1 cellular context compared by ENCODE assay signal in the genomic region with DNA sequence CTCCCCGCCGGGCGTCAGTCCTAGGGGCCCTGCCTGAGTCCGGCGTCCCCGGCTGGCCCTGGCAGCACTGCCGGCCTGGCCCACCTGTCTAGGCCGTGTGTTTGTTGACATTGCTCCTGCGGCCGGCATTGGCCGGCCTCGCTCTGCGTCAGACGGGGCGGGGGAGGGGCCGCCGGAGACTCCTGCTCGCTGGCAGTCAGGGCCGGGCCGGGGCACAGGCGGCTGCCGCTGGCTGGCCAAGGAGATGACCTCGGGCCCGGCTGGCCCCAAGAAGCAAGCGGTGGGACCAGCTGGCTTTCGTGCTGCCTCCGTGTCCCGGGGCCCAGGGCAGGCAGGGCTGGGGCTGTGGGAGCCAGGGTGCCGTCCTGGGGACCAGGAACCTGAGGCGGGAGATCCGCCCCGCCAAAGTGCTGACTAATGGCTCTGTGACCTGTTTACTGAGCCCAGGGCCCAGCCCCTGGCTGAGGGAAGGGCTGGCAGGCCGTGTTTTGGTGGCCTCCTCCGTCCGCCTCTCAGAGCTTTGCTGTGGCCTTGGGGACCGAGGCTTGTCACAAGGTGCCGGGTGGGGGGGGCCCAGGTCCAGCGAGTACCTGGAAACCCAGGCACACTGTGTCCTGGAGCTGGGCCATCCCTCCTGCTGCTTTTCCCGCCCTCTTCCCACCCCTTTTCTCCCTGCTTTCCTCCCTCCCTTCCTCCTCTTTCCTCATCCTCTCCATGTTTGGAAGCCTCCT.
A peak's percentile ranks its signal among the peaks of the same experiment; 100 is the strongest.
TF ChIP-seq lines count a peak whose summit lies in the region.

No MANE protein-coding gene starts in this region.

TF ChIP-seq in WTC11, 78 proteins besides CTCF, POLR2A, EP300 and RAD21 (continued from another document):
- TF ChIP-seq, protein P1, sequence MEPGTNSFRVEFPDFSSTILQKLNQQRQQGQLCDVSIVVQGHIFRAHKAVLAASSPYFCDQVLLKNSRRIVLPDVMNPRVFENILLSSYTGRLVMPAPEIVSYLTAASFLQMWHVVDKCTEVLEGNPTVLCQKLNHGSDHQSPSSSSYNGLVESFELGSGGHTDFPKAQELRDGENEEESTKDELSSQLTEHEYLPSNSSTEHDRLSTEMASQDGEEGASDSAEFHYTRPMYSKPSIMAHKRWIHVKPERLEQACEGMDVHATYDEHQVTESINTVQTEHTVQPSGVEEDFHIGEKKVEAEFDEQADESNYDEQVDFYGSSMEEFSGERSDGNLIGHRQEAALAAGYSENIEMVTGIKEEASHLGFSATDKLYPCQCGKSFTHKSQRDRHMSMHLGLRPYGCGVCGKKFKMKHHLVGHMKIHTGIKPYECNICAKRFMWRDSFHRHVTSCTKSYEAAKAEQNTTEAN (CRISPR knock-in tag; IDR thresholded peaks at IDR 0.05) = no peak
- TF ChIP-seq SMAD4 (CRISPR knock-in tag; IDR thresholded peaks at IDR 0.05) (no peak), ZNF263 (CRISPR knock-in tag; IDR thresholded peaks at IDR 0.05; ENCODE audit: low read depth) (no peak), CBFB (CRISPR knock-in tag; IDR thresholded peaks at IDR 0.05; ENCODE audit: low read depth) (no peak), NR3C1 (CRISPR knock-in tag; conservative IDR thresholded peaks at IDR 0.05; ENCODE audit: low read depth) (no peak), GABPB1 (CRISPR knock-in tag; IDR thresholded peaks at IDR 0.05) (peak; percentile 77), FOXJ3 (CRISPR knock-in tag; IDR thresholded peaks at IDR 0.05; ENCODE audit: borderline replicate concordance) (no peak), JAZF1 (CRISPR knock-in tag; IDR thresholded peaks at IDR 0.05) (no peak), MXD4 (CRISPR knock-in tag; IDR thresholded peaks at IDR 0.05; ENCODE audit: borderline replicate concordance) (no peak), RELA (CRISPR knock-in tag; IDR thresholded peaks at IDR 0.05; ENCODE audit: borderline replicate concordance) (no peak), GTF2I (CRISPR knock-in tag; conservative IDR thresholded peaks at IDR 0.05) (no peak), KAT7 (CRISPR knock-in tag; IDR thresholded peaks at IDR 0.05; ENCODE audit: borderline replicate concordance) (no peak), SMAD3 (CRISPR knock-in tag; IDR thresholded peaks at IDR 0.05; ENCODE audit: borderline replicate concordance) (no peak), MYBL2 (CRISPR knock-in tag; IDR thresholded peaks at IDR 0.05) (no peak), ZNF396 (CRISPR knock-in tag; IDR thresholded peaks at IDR 0.05; ENCODE audit: borderline replicate concordance) (no peak), NFE2L1 (CRISPR knock-in tag; IDR thresholded peaks at IDR 0.05) (peak; percentile 78), ZNF121 (CRISPR knock-in tag; IDR thresholded peaks at IDR 0.05) (peak; percentile 91)
- TF ChIP-seq, protein P2, sequence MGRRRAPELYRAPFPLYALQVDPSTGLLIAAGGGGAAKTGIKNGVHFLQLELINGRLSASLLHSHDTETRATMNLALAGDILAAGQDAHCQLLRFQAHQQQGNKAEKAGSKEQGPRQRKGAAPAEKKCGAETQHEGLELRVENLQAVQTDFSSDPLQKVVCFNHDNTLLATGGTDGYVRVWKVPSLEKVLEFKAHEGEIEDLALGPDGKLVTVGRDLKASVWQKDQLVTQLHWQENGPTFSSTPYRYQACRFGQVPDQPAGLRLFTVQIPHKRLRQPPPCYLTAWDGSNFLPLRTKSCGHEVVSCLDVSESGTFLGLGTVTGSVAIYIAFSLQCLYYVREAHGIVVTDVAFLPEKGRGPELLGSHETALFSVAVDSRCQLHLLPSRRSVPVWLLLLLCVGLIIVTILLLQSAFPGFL (CRISPR knock-in tag; IDR thresholded peaks at IDR 0.05; ENCODE audit: borderline replicate concordance) = no peak
- TF ChIP-seq, protein P3, sequence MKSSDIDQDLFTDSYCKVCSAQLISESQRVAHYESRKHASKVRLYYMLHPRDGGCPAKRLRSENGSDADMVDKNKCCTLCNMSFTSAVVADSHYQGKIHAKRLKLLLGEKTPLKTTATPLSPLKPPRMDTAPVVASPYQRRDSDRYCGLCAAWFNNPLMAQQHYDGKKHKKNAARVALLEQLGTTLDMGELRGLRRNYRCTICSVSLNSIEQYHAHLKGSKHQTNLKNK (CRISPR knock-in tag; IDR thresholded peaks at IDR 0.05) = no peak
- TF ChIP-seq, protein P4, sequence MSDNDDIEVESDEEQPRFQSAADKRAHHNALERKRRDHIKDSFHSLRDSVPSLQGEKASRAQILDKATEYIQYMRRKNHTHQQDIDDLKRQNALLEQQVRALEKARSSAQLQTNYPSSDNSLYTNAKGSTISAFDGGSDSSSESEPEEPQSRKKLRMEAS (CRISPR knock-in tag; IDR thresholded peaks at IDR 0.05) = peak; percentile 87
- TF ChIP-seq, protein P5, sequence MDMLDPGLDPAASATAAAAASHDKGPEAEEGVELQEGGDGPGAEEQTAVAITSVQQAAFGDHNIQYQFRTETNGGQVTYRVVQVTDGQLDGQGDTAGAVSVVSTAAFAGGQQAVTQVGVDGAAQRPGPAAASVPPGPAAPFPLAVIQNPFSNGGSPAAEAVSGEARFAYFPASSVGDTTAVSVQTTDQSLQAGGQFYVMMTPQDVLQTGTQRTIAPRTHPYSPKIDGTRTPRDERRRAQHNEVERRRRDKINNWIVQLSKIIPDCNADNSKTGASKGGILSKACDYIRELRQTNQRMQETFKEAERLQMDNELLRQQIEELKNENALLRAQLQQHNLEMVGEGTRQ (CRISPR knock-in tag; IDR thresholded peaks at IDR 0.05) = no peak
- TF ChIP-seq, protein P6, sequence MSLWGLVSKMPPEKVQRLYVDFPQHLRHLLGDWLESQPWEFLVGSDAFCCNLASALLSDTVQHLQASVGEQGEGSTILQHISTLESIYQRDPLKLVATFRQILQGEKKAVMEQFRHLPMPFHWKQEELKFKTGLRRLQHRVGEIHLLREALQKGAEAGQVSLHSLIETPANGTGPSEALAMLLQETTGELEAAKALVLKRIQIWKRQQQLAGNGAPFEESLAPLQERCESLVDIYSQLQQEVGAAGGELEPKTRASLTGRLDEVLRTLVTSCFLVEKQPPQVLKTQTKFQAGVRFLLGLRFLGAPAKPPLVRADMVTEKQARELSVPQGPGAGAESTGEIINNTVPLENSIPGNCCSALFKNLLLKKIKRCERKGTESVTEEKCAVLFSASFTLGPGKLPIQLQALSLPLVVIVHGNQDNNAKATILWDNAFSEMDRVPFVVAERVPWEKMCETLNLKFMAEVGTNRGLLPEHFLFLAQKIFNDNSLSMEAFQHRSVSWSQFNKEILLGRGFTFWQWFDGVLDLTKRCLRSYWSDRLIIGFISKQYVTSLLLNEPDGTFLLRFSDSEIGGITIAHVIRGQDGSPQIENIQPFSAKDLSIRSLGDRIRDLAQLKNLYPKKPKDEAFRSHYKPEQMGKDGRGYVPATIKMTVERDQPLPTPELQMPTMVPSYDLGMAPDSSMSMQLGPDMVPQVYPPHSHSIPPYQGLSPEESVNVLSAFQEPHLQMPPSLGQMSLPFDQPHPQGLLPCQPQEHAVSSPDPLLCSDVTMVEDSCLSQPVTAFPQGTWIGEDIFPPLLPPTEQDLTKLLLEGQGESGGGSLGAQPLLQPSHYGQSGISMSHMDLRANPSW (CRISPR knock-in tag; conservative IDR thresholded peaks at IDR 0.05; ENCODE audit: low read depth) = no peak
- TF ChIP-seq, protein P7, sequence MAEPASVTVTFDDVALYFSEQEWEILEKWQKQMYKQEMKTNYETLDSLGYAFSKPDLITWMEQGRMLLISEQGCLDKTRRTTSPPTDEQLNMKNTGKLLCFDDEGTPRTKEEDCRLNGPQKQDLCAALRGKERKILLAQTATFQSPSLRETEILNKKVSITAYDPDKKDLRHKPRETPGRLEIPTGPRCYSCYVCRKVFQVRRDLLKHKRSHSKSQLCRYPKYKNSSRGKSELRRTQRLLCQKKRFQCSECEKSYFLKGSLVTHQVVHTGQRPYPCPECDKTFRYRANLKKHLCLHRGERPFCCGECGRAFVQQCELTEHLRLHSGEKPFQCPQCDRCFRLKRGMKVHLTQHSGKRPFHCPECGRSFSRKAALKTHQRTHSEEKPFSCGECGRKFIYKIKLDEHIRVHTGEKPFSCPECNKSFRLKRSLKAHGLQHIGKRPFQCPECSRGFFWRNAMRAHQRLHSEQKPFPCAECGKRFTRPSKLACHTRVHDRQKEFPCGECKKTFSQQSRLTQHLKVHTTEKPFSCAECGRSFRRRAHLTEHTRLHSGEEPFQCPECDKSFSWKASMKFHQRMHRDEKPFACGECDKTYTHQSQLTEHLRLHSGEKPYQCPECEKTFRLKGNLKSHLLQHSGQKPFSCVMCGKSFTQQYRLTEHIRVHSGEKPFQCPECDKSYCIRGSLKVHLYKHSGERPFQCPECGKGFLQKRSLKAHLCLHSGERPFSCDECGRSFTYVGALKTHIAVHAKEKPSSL (CRISPR knock-in tag; conservative IDR thresholded peaks at IDR 0.05) = no peak
- TF ChIP-seq, protein P8, sequence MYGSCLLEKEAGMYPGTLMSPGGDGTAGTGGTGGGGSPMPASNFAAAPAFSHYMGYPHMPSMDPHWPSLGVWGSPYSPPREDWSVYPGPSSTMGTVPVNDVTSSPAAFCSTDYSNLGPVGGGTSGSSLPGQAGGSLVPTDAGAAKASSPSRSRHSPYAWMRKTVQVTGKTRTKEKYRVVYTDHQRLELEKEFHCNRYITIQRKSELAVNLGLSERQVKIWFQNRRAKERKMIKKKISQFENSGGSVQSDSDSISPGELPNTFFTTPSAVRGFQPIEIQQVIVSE (CRISPR knock-in tag; IDR thresholded peaks at IDR 0.05; ENCODE audit: borderline replicate concordance) = no peak
- TF ChIP-seq, protein P9, sequence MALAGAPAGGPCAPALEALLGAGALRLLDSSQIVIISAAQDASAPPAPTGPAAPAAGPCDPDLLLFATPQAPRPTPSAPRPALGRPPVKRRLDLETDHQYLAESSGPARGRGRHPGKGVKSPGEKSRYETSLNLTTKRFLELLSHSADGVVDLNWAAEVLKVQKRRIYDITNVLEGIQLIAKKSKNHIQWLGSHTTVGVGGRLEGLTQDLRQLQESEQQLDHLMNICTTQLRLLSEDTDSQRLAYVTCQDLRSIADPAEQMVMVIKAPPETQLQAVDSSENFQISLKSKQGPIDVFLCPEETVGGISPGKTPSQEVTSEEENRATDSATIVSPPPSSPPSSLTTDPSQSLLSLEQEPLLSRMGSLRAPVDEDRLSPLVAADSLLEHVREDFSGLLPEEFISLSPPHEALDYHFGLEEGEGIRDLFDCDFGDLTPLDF (CRISPR knock-in tag; IDR thresholded peaks at IDR 0.05) = no peak
- TF ChIP-seq, protein P10, sequence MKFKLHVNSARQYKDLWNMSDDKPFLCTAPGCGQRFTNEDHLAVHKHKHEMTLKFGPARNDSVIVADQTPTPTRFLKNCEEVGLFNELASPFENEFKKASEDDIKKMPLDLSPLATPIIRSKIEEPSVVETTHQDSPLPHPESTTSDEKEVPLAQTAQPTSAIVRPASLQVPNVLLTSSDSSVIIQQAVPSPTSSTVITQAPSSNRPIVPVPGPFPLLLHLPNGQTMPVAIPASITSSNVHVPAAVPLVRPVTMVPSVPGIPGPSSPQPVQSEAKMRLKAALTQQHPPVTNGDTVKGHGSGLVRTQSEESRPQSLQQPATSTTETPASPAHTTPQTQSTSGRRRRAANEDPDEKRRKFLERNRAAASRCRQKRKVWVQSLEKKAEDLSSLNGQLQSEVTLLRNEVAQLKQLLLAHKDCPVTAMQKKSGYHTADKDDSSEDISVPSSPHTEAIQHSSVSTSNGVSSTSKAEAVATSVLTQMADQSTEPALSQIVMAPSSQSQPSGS (CRISPR knock-in tag; IDR thresholded peaks at IDR 0.05; ENCODE audit: borderline replicate concordance, low read depth) = no peak
- TF ChIP-seq, protein P11, sequence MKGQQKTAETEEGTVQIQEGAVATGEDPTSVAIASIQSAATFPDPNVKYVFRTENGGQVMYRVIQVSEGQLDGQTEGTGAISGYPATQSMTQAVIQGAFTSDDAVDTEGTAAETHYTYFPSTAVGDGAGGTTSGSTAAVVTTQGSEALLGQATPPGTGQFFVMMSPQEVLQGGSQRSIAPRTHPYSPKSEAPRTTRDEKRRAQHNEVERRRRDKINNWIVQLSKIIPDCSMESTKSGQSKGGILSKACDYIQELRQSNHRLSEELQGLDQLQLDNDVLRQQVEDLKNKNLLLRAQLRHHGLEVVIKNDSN (CRISPR knock-in tag; IDR thresholded peaks at IDR 0.05) = peak; percentile 40; the same call in 1 of the 2 replicates
- TF ChIP-seq, protein P12, sequence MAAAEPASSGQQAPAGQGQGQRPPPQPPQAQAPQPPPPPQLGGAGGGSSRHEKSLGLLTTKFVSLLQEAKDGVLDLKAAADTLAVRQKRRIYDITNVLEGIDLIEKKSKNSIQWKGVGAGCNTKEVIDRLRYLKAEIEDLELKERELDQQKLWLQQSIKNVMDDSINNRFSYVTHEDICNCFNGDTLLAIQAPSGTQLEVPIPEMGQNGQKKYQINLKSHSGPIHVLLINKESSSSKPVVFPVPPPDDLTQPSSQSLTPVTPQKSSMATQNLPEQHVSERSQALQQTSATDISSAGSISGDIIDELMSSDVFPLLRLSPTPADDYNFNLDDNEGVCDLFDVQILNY (CRISPR knock-in tag; IDR thresholded peaks at IDR 0.05) = peak; percentile 32; the same call in 1 of the 2 replicates
- TF ChIP-seq, protein P13, sequence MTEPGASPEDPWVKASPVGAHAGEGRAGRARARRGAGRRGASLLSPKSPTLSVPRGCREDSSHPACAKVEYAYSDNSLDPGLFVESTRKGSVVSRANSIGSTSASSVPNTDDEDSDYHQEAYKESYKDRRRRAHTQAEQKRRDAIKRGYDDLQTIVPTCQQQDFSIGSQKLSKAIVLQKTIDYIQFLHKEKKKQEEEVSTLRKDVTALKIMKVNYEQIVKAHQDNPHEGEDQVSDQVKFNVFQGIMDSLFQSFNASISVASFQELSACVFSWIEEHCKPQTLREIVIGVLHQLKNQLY (CRISPR knock-in tag; IDR thresholded peaks at IDR 0.05) = no peak
- TF ChIP-seq, protein P14, sequence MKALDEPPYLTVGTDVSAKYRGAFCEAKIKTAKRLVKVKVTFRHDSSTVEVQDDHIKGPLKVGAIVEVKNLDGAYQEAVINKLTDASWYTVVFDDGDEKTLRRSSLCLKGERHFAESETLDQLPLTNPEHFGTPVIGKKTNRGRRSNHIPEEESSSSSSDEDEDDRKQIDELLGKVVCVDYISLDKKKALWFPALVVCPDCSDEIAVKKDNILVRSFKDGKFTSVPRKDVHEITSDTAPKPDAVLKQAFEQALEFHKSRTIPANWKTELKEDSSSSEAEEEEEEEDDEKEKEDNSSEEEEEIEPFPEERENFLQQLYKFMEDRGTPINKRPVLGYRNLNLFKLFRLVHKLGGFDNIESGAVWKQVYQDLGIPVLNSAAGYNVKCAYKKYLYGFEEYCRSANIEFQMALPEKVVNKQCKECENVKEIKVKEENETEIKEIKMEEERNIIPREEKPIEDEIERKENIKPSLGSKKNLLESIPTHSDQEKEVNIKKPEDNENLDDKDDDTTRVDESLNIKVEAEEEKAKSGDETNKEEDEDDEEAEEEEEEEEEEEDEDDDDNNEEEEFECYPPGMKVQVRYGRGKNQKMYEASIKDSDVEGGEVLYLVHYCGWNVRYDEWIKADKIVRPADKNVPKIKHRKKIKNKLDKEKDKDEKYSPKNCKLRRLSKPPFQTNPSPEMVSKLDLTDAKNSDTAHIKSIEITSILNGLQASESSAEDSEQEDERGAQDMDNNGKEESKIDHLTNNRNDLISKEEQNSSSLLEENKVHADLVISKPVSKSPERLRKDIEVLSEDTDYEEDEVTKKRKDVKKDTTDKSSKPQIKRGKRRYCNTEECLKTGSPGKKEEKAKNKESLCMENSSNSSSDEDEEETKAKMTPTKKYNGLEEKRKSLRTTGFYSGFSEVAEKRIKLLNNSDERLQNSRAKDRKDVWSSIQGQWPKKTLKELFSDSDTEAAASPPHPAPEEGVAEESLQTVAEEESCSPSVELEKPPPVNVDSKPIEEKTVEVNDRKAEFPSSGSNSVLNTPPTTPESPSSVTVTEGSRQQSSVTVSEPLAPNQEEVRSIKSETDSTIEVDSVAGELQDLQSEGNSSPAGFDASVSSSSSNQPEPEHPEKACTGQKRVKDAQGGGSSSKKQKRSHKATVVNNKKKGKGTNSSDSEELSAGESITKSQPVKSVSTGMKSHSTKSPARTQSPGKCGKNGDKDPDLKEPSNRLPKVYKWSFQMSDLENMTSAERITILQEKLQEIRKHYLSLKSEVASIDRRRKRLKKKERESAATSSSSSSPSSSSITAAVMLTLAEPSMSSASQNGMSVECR (CRISPR knock-in tag; IDR thresholded peaks at IDR 0.05; ENCODE audit: borderline replicate concordance) = peak; percentile 59; the same call in 1 of the 2 replicates
